Comparison of ENCODE assay signal across 23 cellular contexts in genomic region chr9:78025186-78025585, GRCh38. TPM values are rescaled to one million over a fixed set of nuclear protein-coding genes. Genes with fewer than 3 reads are reported as not detected.
DNase-seq lines count a peak whose midpoint lies in the region; ATAC-seq and TF ChIP-seq lines count a peak whose summit lies in the region.
"Had no signal": no experiment of that assay in that cellular context is flagged by ENCODE, and none has a peak within 500 bp of the region (broad histone marks: within the 10 kb centered on the region; RNA-seq: fewer than 3 reads in every experiment).

No MANE protein-coding gene starts in this region.

- peak overlapping the region; percentile 23 for H3K4me3 Mint-ChIP-seq in dendritic cell treated with granulocyte-macrophage colony-stimulating factor and Interleukin-4, amounts not matched to agents 40 ng/mL and 50 ng/mL, for 4 days
- no peak overlapping the region for H3K4me3 Mint-ChIP-seq in activated naive CD4-positive, alpha-beta T cell treated with anti-CD3 and anti-CD28 coated beads, Interleukin-2, amount 10 ng/mL, durations not matched to agents 7 days and 5 days
- H3K4me3 Mint-ChIP-seq: activated CD4-positive, alpha-beta T cell treated with anti-CD3 and anti-CD28 coated beads, Interleukin-2, amount 10 ng/mL, durations not matched to agents 7 days and 5 days; activated CD8-positive, alpha-beta memory T cell treated with anti-CD3 and anti-CD28 coated beads, Interleukin-2, amount 10 ng/mL, durations not matched to agents 7 days and 5 days; CD8-positive, alpha-beta memory T cell; naive thymus-derived CD8-positive, alpha-beta T cell; T-helper 17 cell had no signal

- no peaks in the 10 kb centered on the region for H3K27me3 ChIP-seq in lower lobe of right lung (ENCODE audit: low read depth)
- no peaks in the 10 kb centered on the region for H3K27me3 ChIP-seq in transverse colon
- H3K27me3 ChIP-seq: esophagus muscularis mucosa, right lobe of liver, suprapubic skin had no signal

- intact Hi-C loops in dendritic cell treated with granulocyte-macrophage colony-stimulating factor and Interleukin-4, amounts not matched to agents 40 ng/mL and 50 ng/mL, for 4 days (cut with micrococcal nuclease) = no loop called here
- intact Hi-C loops in lower lobe of right lung (cut with DNase I) (no loop called here), transverse colon (cut with DNase I; ENCODE audit: low total_unique reads) (no loop called here)

- TF ChIP-seq CTCF in lower lobe of right lung (IDR thresholded peaks at IDR 0.05) (no peak), transverse colon (IDR thresholded peaks at IDR 0.05) (no peak)

- TF ChIP-seq EP300 in transverse colon (IDR thresholded peaks at IDR 0.05; ENCODE audit: low read depth) = no peak

- in situ Hi-C loops in transverse colon (cut with MboI; ENCODE audit: low pct_ligation_motif_present in 1 of 4, low pct_unique_long_range_greater_than_20kb in 1 of 4, low sequenced_read_pairs in 3 of 4) = loop anchor here in 2 of 4 donors (25.0 kb wide), 2 partner anchors 363 to 588 kb away; no protein-coding TSS in a partner anchor

- H3K9me3 Mint-ChIP-seq in dendritic cell treated with granulocyte-macrophage colony-stimulating factor and Interleukin-4, amounts not matched to agents 40 ng/mL and 50 ng/mL, for 4 days = no peaks in the 10 kb centered on the region
- H3K9me3 Mint-ChIP-seq in activated naive CD4-positive, alpha-beta T cell treated with anti-CD3 and anti-CD28 coated beads, Interleukin-2, amount 10 ng/mL, durations not matched to agents 7 days and 5 days = no peaks in the 10 kb centered on the region
- H3K9me3 Mint-ChIP-seq: activated CD4-positive, alpha-beta T cell treated with anti-CD3 and anti-CD28 coated beads, Interleukin-2, amount 10 ng/mL, durations not matched to agents 7 days and 5 days; activated naive CD4-positive, alpha-beta T cell treated with anti-CD3 and anti-CD28 coated beads, Interleukin-2, amount 50 U/mL, for 72 hours; CD8-positive, alpha-beta memory T cell; naive thymus-derived CD8-positive, alpha-beta T cell had no signal

- H3K36me3 ChIP-seq in KOPT-K1 (ENCODE audit: insufficient read depth, low read length) (peaks cover 21% of the 10 kb centered on the region), lower lobe of right lung (no peaks in the 10 kb centered on the region), transverse colon (no peaks in the 10 kb centered on the region)
- H3K36me3 ChIP-seq: esophagus muscularis mucosa, right lobe of liver, suprapubic skin had no signal

- ATAC-seq in lower lobe of right lung = no peak
- ATAC-seq: activated CD8-positive, alpha-beta memory T cell treated with anti-CD3 and anti-CD28 coated beads, Interleukin-2, amount 10 ng/mL, durations not matched to agents 7 days and 5 days; activated naive CD4-positive, alpha-beta T cell treated with anti-CD3 and anti-CD28 coated beads, Interleukin-2, amount 50 U/mL, for 72 hours; naive thymus-derived CD8-positive, alpha-beta T cell; right lobe of liver; T-helper 17 cell had no signal

- no peak for DNase-seq in lower lobe of right lung
- no peak for DNase-seq in transverse colon
- DNase-seq in activated CD4-positive, alpha-beta T cell treated with anti-CD3 and anti-CD28 coated beads for 48 hours = no peak
- no peak for DNase-seq in activated naive CD4-positive, alpha-beta T cell treated with anti-CD3 and anti-CD28 coated beads, Interleukin-2, amount 10 ng/mL, durations not matched to agents 7 days and 5 days
- DNase-seq in NCI-H2029 (lab: John Stamatoyannopoulos, UW) = no peak
- DNase-seq: activated CD4-positive, alpha-beta T cell treated with anti-CD3 and anti-CD28 coated beads, Interleukin-2, amount 10 ng/mL, durations not matched to agents 7 days and 5 days; activated CD8-positive, alpha-beta memory T cell treated with anti-CD3 and anti-CD28 coated beads, Interleukin-2, amount 10 ng/mL, durations not matched to agents 7 days and 5 days; aorta; CD8-positive, alpha-beta memory T cell; effector CD8-positive, alpha-beta T cell; kidney glomerular epithelial cell; mesenchymal stem cell; naive thymus-derived CD8-positive, alpha-beta T cell; NCI-H1417; NCI-H2107; NCI-H510A; right lobe of liver; T-helper 17 cell had no signal

- peak overlapping the region; percentile 76 for H3K27ac Mint-ChIP-seq in dendritic cell treated with granulocyte-macrophage colony-stimulating factor and Interleukin-4, amounts not matched to agents 40 ng/mL and 50 ng/mL, for 4 days
- no peak overlapping the region for H3K27ac Mint-ChIP-seq in activated naive CD4-positive, alpha-beta T cell treated with anti-CD3 and anti-CD28 coated beads, Interleukin-2, amount 10 ng/mL, durations not matched to agents 7 days and 5 days
- H3K27ac Mint-ChIP-seq: activated CD4-positive, alpha-beta T cell treated with anti-CD3 and anti-CD28 coated beads, Interleukin-2, amount 10 ng/mL, durations not matched to agents 7 days and 5 days; activated CD8-positive, alpha-beta memory T cell treated with anti-CD3 and anti-CD28 coated beads, Interleukin-2, amount 10 ng/mL, durations not matched to agents 7 days and 5 days; activated naive CD4-positive, alpha-beta T cell treated with anti-CD3 and anti-CD28 coated beads, Interleukin-2, amount 50 U/mL, for 72 hours; CD8-positive, alpha-beta memory T cell; naive thymus-derived CD8-positive, alpha-beta T cell; T-helper 17 cell had no signal

- H3K27ac ChIP-seq in KOPT-K1 (ENCODE audit: low read depth, low read length, poor library complexity, severe bottlenecking) (peak overlapping the region; percentile 2), lower lobe of right lung (peak overlapping the region; percentile 53), transverse colon (peak overlapping the region; percentile 35 to 62 (median 52))
- H3K27ac ChIP-seq: right lobe of liver had no signal

- H3K36me3 Mint-ChIP-seq in dendritic cell treated with granulocyte-macrophage colony-stimulating factor and Interleukin-4, amounts not matched to agents 40 ng/mL and 50 ng/mL, for 4 days (ENCODE audit: low read depth) = peaks cover 29% of the 10 kb centered on the region
- H3K36me3 Mint-ChIP-seq in activated naive CD4-positive, alpha-beta T cell treated with anti-CD3 and anti-CD28 coated beads, Interleukin-2, amount 10 ng/mL, durations not matched to agents 7 days and 5 days = peaks cover 9% of the 10 kb centered on the region
- H3K36me3 Mint-ChIP-seq: activated CD8-positive, alpha-beta memory T cell treated with anti-CD3 and anti-CD28 coated beads, Interleukin-2, amount 10 ng/mL, durations not matched to agents 7 days and 5 days had no signal

- WGBS in transverse colon (ENCODE audit: low coverage in 1 of 2), 2 donors = 41 to 63% methylated on average over 7 of the region's 7 CpGs

- no peaks in the 10 kb centered on the region for H3K9me3 ChIP-seq in KOPT-K1 (ENCODE audit: insufficient read depth, low read length, poor library complexity, severe bottlenecking)
- no peaks in the 10 kb centered on the region for H3K9me3 ChIP-seq in lower lobe of right lung
- no peaks in the 10 kb centered on the region for H3K9me3 ChIP-seq in transverse colon
- H3K9me3 ChIP-seq: esophagus muscularis mucosa, right lobe of liver, suprapubic skin had no signal

- H3K4me1 ChIP-seq in lower lobe of right lung (peaks cover 75% of the 10 kb centered on the region), transverse colon (peaks cover 10 to 94% (median 77%) of the 10 kb centered on the region in 4 donors)

- no peak for TF ChIP-seq POLR2A in transverse colon (IDR thresholded peaks at IDR 0.05)

- H3K4me3 ChIP-seq in lower lobe of right lung (no peak overlapping the region), transverse colon (no peak overlapping the region)
- H3K4me3 ChIP-seq: esophagus muscularis mucosa, right lobe of liver, suprapubic skin had no signal

- CTCF ChIA-PET in activated naive CD4-positive, alpha-beta T cell treated with anti-CD3 and anti-CD28 coated beads, Interleukin-2, amount 10 ng/mL, durations not matched to agents 7 days and 5 days (lab: Charles Lee) = interaction anchor here (0.5 to 1.1 kb wide), 2 partner anchors 10 to 48 kb away, joined by 3 read pairs; no protein-coding TSS in a partner anchor

- H3K4me1 Mint-ChIP-seq in dendritic cell treated with granulocyte-macrophage colony-stimulating factor and Interleukin-4, amounts not matched to agents 40 ng/mL and 50 ng/mL, for 4 days (ENCODE audit: low read depth) = peaks cover 72% of the 10 kb centered on the region
- H3K4me1 Mint-ChIP-seq in activated naive CD4-positive, alpha-beta T cell treated with anti-CD3 and anti-CD28 coated beads, Interleukin-2, amount 10 ng/mL, durations not matched to agents 7 days and 5 days = peaks cover 45% of the 10 kb centered on the region

- H3K27me3 Mint-ChIP-seq in dendritic cell treated with granulocyte-macrophage colony-stimulating factor and Interleukin-4, amounts not matched to agents 40 ng/mL and 50 ng/mL, for 4 days = no peaks in the 10 kb centered on the region
- no peaks in the 10 kb centered on the region for H3K27me3 Mint-ChIP-seq in activated naive CD4-positive, alpha-beta T cell treated with anti-CD3 and anti-CD28 coated beads, Interleukin-2, amount 10 ng/mL, durations not matched to agents 7 days and 5 days
- H3K27me3 Mint-ChIP-seq: activated CD4-positive, alpha-beta T cell treated with anti-CD3 and anti-CD28 coated beads, Interleukin-2, amount 10 ng/mL, durations not matched to agents 7 days and 5 days; naive thymus-derived CD8-positive, alpha-beta T cell; T-helper 17 cell had no signal

RNA-seq across cellular contexts. Expression of gene GNAQ, which starts 6.4 kb away (rescaled TPM):
- total RNA-seq in lower lobe of right lung (130 TPM), transverse colon (10 to 100 TPM; 36.3 to 54.9 (median 47.1) TPM)

Comparison
In these comparisons a context has a peak if more than half of its experiments do, and no peak if none do; other contexts are left out.
1. H3K27ac ChIP-seq: peak in every context shown above with its lines; median percentile 53 in lower lobe of right lung; 52 in transverse colon; 2 in KOPT-K1.